ENCODE assay signal across 1 cellular context in the genomic region with DNA sequence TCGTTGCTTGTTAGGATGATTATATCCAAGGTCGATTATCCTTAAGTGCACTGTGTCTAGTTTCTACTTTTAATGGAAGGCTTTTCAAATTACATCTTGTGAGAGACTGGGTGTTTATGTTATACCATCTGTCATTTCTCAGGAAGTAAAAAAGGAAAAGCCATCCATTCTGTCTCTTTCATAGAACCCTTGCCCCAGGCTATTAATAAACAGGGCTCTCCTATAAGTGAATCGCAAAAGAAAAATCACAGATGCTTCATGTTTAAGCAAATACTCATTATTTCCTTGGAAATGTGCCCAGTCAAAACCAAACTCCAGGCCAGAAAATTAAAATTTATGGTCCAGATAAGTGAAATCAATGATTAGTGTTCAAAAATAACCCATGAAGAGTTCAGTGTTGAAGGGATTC.
TF ChIP-seq lines count a peak whose summit lies in the region.

No MANE protein-coding gene starts in this region.

TF ChIP-seq in IMR-90, 13 proteins besides CTCF, POLR2A, EP300 and RAD21 (continued from another document):
- TF ChIP-seq SMC3 (IDR thresholded peaks at IDR 0.05; ENCODE audit: low read depth, low read length): no peak
- no peak for TF ChIP-seq RFX5 (IDR thresholded peaks at IDR 0.05; ENCODE audit: low read depth, low read length)
- TF ChIP-seq FOS (IDR thresholded peaks at IDR 0.05; ENCODE audit: low read depth, low read length): no peak
